Comparison of ENCODE assay signal across 35 cellular contexts in genomic region chr19:29520390-29520789, GRCh38. TPM values are rescaled to one million over a fixed set of nuclear protein-coding genes. Genes with fewer than 3 reads are reported as not detected.
"Had no signal": no experiment of that assay in that cellular context is flagged by ENCODE, and none has a peak within 500 bp of the region (broad histone marks: within the 10 kb centered on the region; RNA-seq: fewer than 3 reads in every experiment).

No MANE protein-coding gene starts in this region.

- H3K4me3 Mint-ChIP-seq: activated CD4-positive, alpha-beta memory T cell treated with anti-CD3 and anti-CD28 coated beads, Interleukin-2, amount 10 ng/mL, durations not matched to agents 7 days and 5 days; activated CD4-positive, alpha-beta T cell treated with anti-CD3 and anti-CD28 coated beads for 36 hours; activated naive CD4-positive, alpha-beta T cell treated with anti-CD3 and anti-CD28 coated beads for 36 hours; activated naive CD8-positive, alpha-beta T cell; activated T-helper 17 cell treated with anti-CD3 and anti-CD28 coated beads, Interleukin-2, amount 50 U/mL, for 72 hours; brain had no signal

- H3K9me3 Mint-ChIP-seq: activated CD4-positive, alpha-beta memory T cell treated with anti-CD3 and anti-CD28 coated beads, Interleukin-2, amount 10 ng/mL, durations not matched to agents 7 days and 5 days; activated naive CD4-positive, alpha-beta T cell treated with anti-CD3 and anti-CD28 coated beads for 36 hours; activated T-helper 17 cell treated with anti-CD3 and anti-CD28 coated beads, Interleukin-2, amount 50 U/mL, for 72 hours had no signal

- ATAC-seq: activated CD4-positive, alpha-beta T cell treated with anti-CD3 and anti-CD28 coated beads for 36 hours; activated T-helper 17 cell treated with anti-CD3 and anti-CD28 coated beads, Interleukin-2, amount 50 U/mL, for 72 hours; K562; Panc1; Right ventricle myocardium inferior had no signal

- H3K4me1 Mint-ChIP-seq: activated T-helper 17 cell treated with anti-CD3 and anti-CD28 coated beads, Interleukin-2, amount 50 U/mL, for 72 hours; brain had no signal

- H3K27ac ChIP-seq: cardiac muscle cell, SJCRH30, WERI-Rb-1 had no signal

- H3K4me2 ChIP-seq: SK-N-SH had no signal

- DNase-seq: activated CD4-positive, alpha-beta memory T cell treated with anti-CD3 and anti-CD28 coated beads, Interleukin-2, amount 10 ng/mL, durations not matched to agents 7 days and 5 days; activated CD4-positive, alpha-beta T cell treated with anti-CD3 and anti-CD28 coated beads for 36 hours; activated CD4-positive, alpha-beta T cell treated with anti-CD3 and anti-CD28 coated beads, Interleukin-2, amount 50 U/mL, for 1 hour; activated gamma-delta T cell; activated naive CD4-positive, alpha-beta T cell treated with anti-CD3 and anti-CD28 coated beads for 36 hours; activated T-cell treated with anti-CD3 and anti-CD28 coated beads for 4 hours; activated T-cell treated with anti-CD3 and anti-CD28 coated beads, Interleukin-2, amount 50 U/mL, for 48 hours; Karpas-422; MM.1S; NCI-H1105 treated with DMSO at 0.1 percent for 48 hours; NCI-H146; NCI-H1930; NCI-H2107; NCI-H2171 treated with DMSO at 0.1 percent for 48 hours; NCI-H226; NCI-H526; NCI-H774; NK-92 treated with Interleukin-12 subunit alpha and Interleukin-12 subunit beta, amount 100 ng/mL, for 24 hours; OCI-M1; RPMI8226; SJCRH30; SK-N-SH; T-helper 1 cell; WERI-Rb-1 had no signal

- H3K36me3 Mint-ChIP-seq: activated naive CD8-positive, alpha-beta T cell; brain had no signal

- H3K4me1 ChIP-seq: SJCRH30 had no signal

- H3K27ac Mint-ChIP-seq: activated CD4-positive, alpha-beta memory T cell treated with anti-CD3 and anti-CD28 coated beads, Interleukin-2, amount 10 ng/mL, durations not matched to agents 7 days and 5 days; activated CD4-positive, alpha-beta T cell treated with anti-CD3 and anti-CD28 coated beads for 36 hours; activated naive CD4-positive, alpha-beta T cell treated with anti-CD3 and anti-CD28 coated beads for 36 hours; activated naive CD8-positive, alpha-beta T cell; activated T-helper 17 cell treated with anti-CD3 and anti-CD28 coated beads, Interleukin-2, amount 50 U/mL, for 72 hours had no signal

- H3K4me3 ChIP-seq: cardiac muscle cell, K562, SJCRH30 had no signal

- H3K9ac ChIP-seq: SK-N-SH had no signal

- H3K36me3 ChIP-seq: cardiac muscle cell, SJCRH30, WERI-Rb-1 had no signal

- H3K9me3 ChIP-seq: SJCRH30, SK-N-SH had no signal

RNA-seq across cellular contexts. Expression of gene VSTM2B, which starts 5.4 kb away (rescaled TPM):
- total RNA-seq: activated CD4-positive, alpha-beta memory T cell treated with anti-CD3 and anti-CD28 coated beads, Interleukin-2, amount 10 ng/mL, durations not matched to agents 7 days and 5 days; activated CD4-positive, alpha-beta T cell treated with anti-CD3 and anti-CD28 coated beads for 36 hours; activated CD8-positive, alpha-beta memory T cell treated with anti-CD3 and anti-CD28 coated beads for 36 hours; activated naive CD4-positive, alpha-beta T cell treated with anti-CD3 and anti-CD28 coated beads for 36 hours; activated T-helper 17 cell treated with anti-CD3 and anti-CD28 coated beads, Interleukin-2, amount 50 U/mL, for 72 hours; astrocyte; K562; NCI-H460; Right ventricle myocardium inferior; SJCRH30; T-helper 2 cell treated with Interferon-gamma antibody and Interleukin-4, amounts not matched to agents 100 ng/mL and 5 ng/mL, for 36 hours had no signal
- polyA plus RNA-seq: cardiac muscle cell, K562, SK-N-SH had no signal
